8 cellular contexts compared by ENCODE assay signal in the genomic region with DNA sequence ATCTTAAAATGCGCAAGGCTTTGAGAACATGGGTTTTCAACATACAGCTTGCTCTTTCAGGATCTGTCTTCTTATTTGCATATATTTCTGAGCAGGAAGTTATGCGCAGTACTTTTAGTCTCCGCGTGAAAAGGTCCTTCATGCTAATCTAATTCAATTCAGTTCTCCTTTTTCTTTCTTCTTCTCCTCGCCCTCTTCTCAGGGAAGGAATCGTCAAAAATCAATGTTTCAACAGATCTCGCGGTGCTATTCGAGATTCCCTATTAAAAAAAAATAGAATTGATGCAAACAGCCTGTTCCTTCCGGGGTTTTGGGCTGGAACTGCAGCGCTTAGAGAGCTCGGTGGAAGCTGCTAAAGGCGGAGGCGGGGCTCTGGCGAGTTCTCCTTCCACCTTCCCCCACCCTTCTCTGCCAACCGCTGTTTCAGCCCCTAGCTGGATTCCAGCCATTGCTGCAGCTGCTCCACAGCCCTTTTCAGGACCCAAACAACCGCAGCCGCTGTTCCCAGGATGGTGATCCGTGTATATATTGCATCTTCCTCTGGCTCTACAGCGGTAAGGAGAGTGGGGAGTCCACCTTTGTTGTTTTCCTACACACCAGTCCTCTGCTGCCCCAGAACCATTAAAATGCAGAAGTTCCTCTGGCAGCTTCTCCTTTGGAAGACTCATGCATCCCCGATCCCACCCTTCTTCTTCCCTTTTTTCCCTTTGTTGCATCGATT. TPM values are rescaled to one million over a fixed set of nuclear protein-coding genes. Genes with fewer than 3 reads are reported as not detected.
DNase-seq lines count a peak whose midpoint lies in the region; ATAC-seq, FAIRE-seq and TF ChIP-seq lines count a peak whose summit lies in the region.

A gene with protein sequence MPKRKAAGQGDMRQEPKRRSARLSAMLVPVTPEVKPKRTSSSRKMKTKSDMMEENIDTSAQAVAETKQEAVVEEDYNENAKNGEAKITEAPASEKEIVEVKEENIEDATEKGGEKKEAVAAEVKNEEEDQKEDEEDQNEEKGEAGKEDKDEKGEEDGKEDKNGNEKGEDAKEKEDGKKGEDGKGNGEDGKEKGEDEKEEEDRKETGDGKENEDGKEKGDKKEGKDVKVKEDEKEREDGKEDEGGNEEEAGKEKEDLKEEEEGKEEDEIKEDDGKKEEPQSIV (minus strand): TSS at position 222 of the 721 bp plus-strand sequence. CDS start 80,364 bp downstream, outside the sequence.
A gene (plus strand): TSS at position 411 of the 721 bp plus-strand sequence. CDS start 99 bp downstream, at position 510.

- DNase-seq in GM10266 (ENCODE audit: extremely low spot score) (peak; percentile 43), HEK293T (ENCODE audit: extremely low spot score) (peak; percentile 67), NCI-H1048 (lab: John Stamatoyannopoulos, UW) (peak; percentile 36), WTC11 (ENCODE audit: low spot score) (peak; percentile 69), cardiac fibroblast (ENCODE audit: low read depth in 2 of 2) (peak; percentile 89 to 93), inferior parietal cortex (ENCODE audit: extremely low spot score) (peak; percentile 58), smooth muscle cell of the brain vasculature (ENCODE audit: low read depth, low spot score) (peak; percentile 73), D721Med (ENCODE audit: insufficient read length, low spot score) (no peak)

- peak within 1 kb of the TSS; percentile 61 to 72 for H3K4me3 ChIP-seq in cardiac fibroblast (replicated peaks in 1 of 2; ENCODE audit: low read depth in 2 of 2, low read length in 2 of 2)

- peak within 1 kb of the TSS; percentile 98 for H3K4me3 Mint-ChIP-seq in WTC11

- no peaks in the 10 kb centered on the region for H3K9me3 Mint-ChIP-seq in WTC11

- TF ChIP-seq CTCF in GM10266 (IDR thresholded peaks at IDR 0.05; ENCODE audit: control insufficient read depth, insufficient read depth, low read depth, missing control alignments) (no peak), WTC11 (IDR thresholded peaks at IDR 0.05) (no peak), cardiac fibroblast (IDR thresholded peaks at IDR 0.05; ENCODE audit: low read depth, low read length) (no peak), D721Med (IDR thresholded peaks at IDR 0.05; ENCODE audit: insufficient read depth, missing control alignments) (no peak)

- H3K4me1 Mint-ChIP-seq in WTC11: peaks cover 22% of the 10 kb centered on the region

- peak within 1 kb of the TSS; percentile 96 for H3K27ac Mint-ChIP-seq in WTC11

- CTCF ChIA-PET in HEK293T (lab: Yijun Ruan, JAX): interaction anchor here (0.6 to 1.8 kb wide), 4 partner anchors 74 to 190 kb away, joined by 3 to 9 read pairs (median 4); no protein-coding TSS in a partner anchor
- CTCF ChIA-PET in WTC11 (lab: Charles Lee): interaction anchor here (0.8 to 2.2 kb wide), 3 partner anchors 11 to 325 kb away, joined by 3 to 11 read pairs (median 5); no protein-coding TSS in a partner anchor

- POLR2A ChIA-PET in HEK293T (lab: Yijun Ruan, JAX) (interaction anchor here (0.7 to 1.7 kb wide), 7 partner anchors 8 to 393 kb away, joined by 3 to 11 read pairs (median 4); no protein-coding TSS in a partner anchor), WTC11 (lab: Charles Lee) (interaction anchor here (0.7 to 1.9 kb wide), 3 partner anchors 81 to 622 kb away, joined by 3 to 5 read pairs (median 5); a partner anchor contains a TSS)

- H3K36me3 Mint-ChIP-seq in WTC11: no peaks in the 10 kb centered on the region

- ATAC-seq in WTC11: peak; percentile 99

- FAIRE-seq in D721Med (lab: Jason Lieb, UNC): no peak

- no peaks in the 10 kb centered on the region for H3K27me3 Mint-ChIP-seq in WTC11 (ENCODE audit: low read depth)

TF ChIP-seq in HEK293T, 16 proteins besides CTCF, POLR2A, EP300 and RAD21:
- no peak for TF ChIP-seq ELF4 (IDR thresholded peaks at IDR 0.05)
- TF ChIP-seq HDGF (IDR thresholded peaks at IDR 0.05; ENCODE audit: borderline replicate concordance): no peak
- peak; percentile 21; the same call in 1 of the 2 replicates for TF ChIP-seq ZNF384 (IDR thresholded peaks at IDR 0.05)
- TF ChIP-seq FOXK2 (IDR thresholded peaks at IDR 0.05): no peak
- TF ChIP-seq L3MBTL2 (conservative IDR thresholded peaks at IDR 0.05): peak; percentile 31; the same call in 1 of the 2 replicates
- no peak for TF ChIP-seq NFRKB (IDR thresholded peaks at IDR 0.05)
- no peak for TF ChIP-seq FOXA1 (IDR thresholded peaks at IDR 0.05)
TF ChIP-seq in HEK293T: peak in this region for 2.

TF ChIP-seq in WTC11, 78 proteins besides CTCF, POLR2A, EP300 and RAD21 (continues in another document):
- TF ChIP-seq TP53 (CRISPR knock-in tag; IDR thresholded peaks at IDR 0.05) (no peak), GTF2I (CRISPR knock-in tag; conservative IDR thresholded peaks at IDR 0.05) (no peak), GRHL2 (CRISPR knock-in tag; IDR thresholded peaks at IDR 0.05; ENCODE audit: insufficient replicate concordance, severe bottlenecking) (no peak), NFATC4 (CRISPR knock-in tag; IDR thresholded peaks at IDR 0.05) (no peak), TCF7 (CRISPR knock-in tag; IDR thresholded peaks at IDR 0.05; ENCODE audit: low read depth) (no peak), ZNF416 (CRISPR knock-in tag; IDR thresholded peaks at IDR 0.05) (no peak)
- TF ChIP-seq, protein P1, sequence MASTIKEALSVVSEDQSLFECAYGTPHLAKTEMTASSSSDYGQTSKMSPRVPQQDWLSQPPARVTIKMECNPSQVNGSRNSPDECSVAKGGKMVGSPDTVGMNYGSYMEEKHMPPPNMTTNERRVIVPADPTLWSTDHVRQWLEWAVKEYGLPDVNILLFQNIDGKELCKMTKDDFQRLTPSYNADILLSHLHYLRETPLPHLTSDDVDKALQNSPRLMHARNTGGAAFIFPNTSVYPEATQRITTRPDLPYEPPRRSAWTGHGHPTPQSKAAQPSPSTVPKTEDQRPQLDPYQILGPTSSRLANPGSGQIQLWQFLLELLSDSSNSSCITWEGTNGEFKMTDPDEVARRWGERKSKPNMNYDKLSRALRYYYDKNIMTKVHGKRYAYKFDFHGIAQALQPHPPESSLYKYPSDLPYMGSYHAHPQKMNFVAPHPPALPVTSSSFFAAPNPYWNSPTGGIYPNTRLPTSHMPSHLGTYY (CRISPR knock-in tag; IDR thresholded peaks at IDR 0.05): no peak
- TF ChIP-seq, protein P2, sequence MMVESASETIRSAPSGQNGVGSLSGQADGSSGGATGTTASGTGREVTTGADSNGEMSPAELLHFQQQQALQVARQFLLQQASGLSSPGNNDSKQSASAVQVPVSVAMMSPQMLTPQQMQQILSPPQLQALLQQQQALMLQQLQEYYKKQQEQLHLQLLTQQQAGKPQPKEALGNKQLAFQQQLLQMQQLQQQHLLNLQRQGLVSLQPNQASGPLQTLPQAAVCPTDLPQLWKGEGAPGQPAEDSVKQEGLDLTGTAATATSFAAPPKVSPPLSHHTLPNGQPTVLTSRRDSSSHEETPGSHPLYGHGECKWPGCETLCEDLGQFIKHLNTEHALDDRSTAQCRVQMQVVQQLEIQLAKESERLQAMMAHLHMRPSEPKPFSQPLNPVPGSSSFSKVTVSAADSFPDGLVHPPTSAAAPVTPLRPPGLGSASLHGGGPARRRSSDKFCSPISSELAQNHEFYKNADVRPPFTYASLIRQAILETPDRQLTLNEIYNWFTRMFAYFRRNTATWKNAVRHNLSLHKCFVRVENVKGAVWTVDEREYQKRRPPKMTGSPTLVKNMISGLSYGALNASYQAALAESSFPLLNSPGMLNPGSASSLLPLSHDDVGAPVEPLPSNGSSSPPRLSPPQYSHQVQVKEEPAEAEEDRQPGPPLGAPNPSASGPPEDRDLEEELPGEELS (CRISPR knock-in tag; IDR thresholded peaks at IDR 0.05): no peak
- TF ChIP-seq, protein P3, sequence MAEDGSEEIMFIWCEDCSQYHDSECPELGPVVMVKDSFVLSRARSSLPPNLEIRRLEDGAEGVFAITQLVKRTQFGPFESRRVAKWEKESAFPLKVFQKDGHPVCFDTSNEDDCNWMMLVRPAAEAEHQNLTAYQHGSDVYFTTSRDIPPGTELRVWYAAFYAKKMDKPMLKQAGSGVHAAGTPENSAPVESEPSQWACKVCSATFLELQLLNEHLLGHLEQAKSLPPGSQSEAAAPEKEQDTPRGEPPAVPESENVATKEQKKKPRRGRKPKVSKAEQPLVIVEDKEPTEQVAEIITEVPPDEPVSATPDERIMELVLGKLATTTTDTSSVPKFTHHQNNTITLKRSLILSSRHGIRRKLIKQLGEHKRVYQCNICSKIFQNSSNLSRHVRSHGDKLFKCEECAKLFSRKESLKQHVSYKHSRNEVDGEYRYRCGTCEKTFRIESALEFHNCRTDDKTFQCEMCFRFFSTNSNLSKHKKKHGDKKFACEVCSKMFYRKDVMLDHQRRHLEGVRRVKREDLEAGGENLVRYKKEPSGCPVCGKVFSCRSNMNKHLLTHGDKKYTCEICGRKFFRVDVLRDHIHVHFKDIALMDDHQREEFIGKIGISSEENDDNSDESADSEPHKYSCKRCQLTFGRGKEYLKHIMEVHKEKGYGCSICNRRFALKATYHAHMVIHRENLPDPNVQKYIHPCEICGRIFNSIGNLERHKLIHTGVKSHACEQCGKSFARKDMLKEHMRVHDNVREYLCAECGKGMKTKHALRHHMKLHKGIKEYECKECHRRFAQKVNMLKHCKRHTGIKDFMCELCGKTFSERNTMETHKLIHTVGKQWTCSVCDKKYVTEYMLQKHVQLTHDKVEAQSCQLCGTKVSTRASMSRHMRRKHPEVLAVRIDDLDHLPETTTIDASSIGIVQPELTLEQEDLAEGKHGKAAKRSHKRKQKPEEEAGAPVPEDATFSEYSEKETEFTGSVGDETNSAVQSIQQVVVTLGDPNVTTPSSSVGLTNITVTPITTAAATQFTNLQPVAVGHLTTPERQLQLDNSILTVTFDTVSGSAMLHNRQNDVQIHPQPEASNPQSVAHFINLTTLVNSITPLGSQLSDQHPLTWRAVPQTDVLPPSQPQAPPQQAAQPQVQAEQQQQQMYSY (CRISPR knock-in tag; IDR thresholded peaks at IDR 0.05): no peak

RNA-seq across cellular contexts. Expression of the first gene that starts in this region (rescaled TPM):
- 21.7 to 23.4 TPM (median 22.5 TPM) in 3 replicates for total RNA-seq in WTC11 (2021)

RNA-seq across cellular contexts. Expression of the second gene that starts in this region (rescaled TPM):
- 36.6 to 37.8 TPM (median 37.3 TPM) in 3 replicates for total RNA-seq in WTC11 (2021)
